In genomic region chr16:48901712-48902374, GRCh38 we compare ENCODE assay signal across 14 cellular contexts.
A peak's percentile ranks its signal among the peaks of the same experiment; 100 is the strongest.
DNase-seq lines count a peak whose midpoint lies in the region; ATAC-seq and TF ChIP-seq lines count a peak whose summit lies in the region.
"Had no signal": no experiment of that assay in that cellular context is flagged by ENCODE, and none has a peak within 500 bp of the region (broad histone marks: within the 10 kb centered on the region; RNA-seq: fewer than 3 reads in every experiment).

No MANE protein-coding gene starts in this region.

- no peaks in the 10 kb centered on the region for H3K36me3 ChIP-seq in upper lobe of left lung
- H3K36me3 ChIP-seq: thoracic aorta had no signal

- H3K27me3 Mint-ChIP-seq in nephron progenitor cell (ENCODE audit: low read depth, poor library complexity), result peaks cover 29% of the 10 kb centered on the region
- H3K27me3 Mint-ChIP-seq: activated CD4-positive, alpha-beta memory T cell treated with anti-CD3 and anti-CD28 coated beads, Interleukin-2, amount 10 ng/mL, durations not matched to agents 7 days and 5 days had no signal

- H3K4me1 ChIP-seq in upper lobe of left lung, result no peaks in the 10 kb centered on the region

- DNase-seq in DMS 273 (lab: John Stamatoyannopoulos, UW; ENCODE audit: unreplicated experiment) (peak; percentile 63), DMS 273 treated with DMSO at 0.1 percent for 48 hours (lab: John Stamatoyannopoulos, UW) (no peak), NCI-H1092 treated with DMSO at 0.1 percent for 48 hours (lab: John Stamatoyannopoulos, UW) (peak; percentile 50), astrocyte of the cerebellum (ENCODE audit: low read depth) (no peak), nephron progenitor cell (no peak), T1000 (lab: John Stamatoyannopoulos, UW) (no peak), upper lobe of left lung (no peak)
- DNase-seq: activated CD4-positive, alpha-beta memory T cell treated with anti-CD3 and anti-CD28 coated beads, Interleukin-2, amount 10 ng/mL, durations not matched to agents 7 days and 5 days; activated naive CD4-positive, alpha-beta T cell treated with anti-CD3 and anti-CD28 coated beads, Interleukin-2, amount 50 U/mL, for 16 hours; naive thymus-derived CD8-positive, alpha-beta T cell had no signal

- no peak overlapping the region for H3K4me3 ChIP-seq in astrocyte of the cerebellum (ENCODE audit: low read depth, low read length)
- H3K4me3 ChIP-seq in upper lobe of left lung, result no peak overlapping the region
- H3K4me3 ChIP-seq: thoracic aorta had no signal

- no peaks in the 10 kb centered on the region for H3K36me3 Mint-ChIP-seq in nephron progenitor cell (ENCODE audit: low read depth)
- H3K36me3 Mint-ChIP-seq: naive thymus-derived CD8-positive, alpha-beta T cell had no signal

- H3K4me3 Mint-ChIP-seq in nephron progenitor cell, result no peak overlapping the region
- H3K4me3 Mint-ChIP-seq: activated CD4-positive, alpha-beta memory T cell treated with anti-CD3 and anti-CD28 coated beads, Interleukin-2, amount 10 ng/mL, durations not matched to agents 7 days and 5 days; naive thymus-derived CD8-positive, alpha-beta T cell; T-helper 1 cell treated with Interleukin-12 subunit alpha and Interleukin-12 subunit beta and Interleukin-4 antibody, amounts not matched to agents 30 μg/mL and 1 μg/mL, for 36 hours had no signal

- H3K9me3 Mint-ChIP-seq in nephron progenitor cell, result no peaks in the 10 kb centered on the region

- H3K9me3 ChIP-seq in upper lobe of left lung, result no peaks in the 10 kb centered on the region
- H3K9me3 ChIP-seq: thoracic aorta had no signal

- no peaks in the 10 kb centered on the region for H3K27me3 ChIP-seq in upper lobe of left lung

- peaks cover 39% of the 10 kb centered on the region for H3K4me1 Mint-ChIP-seq in nephron progenitor cell
- H3K4me1 Mint-ChIP-seq: activated CD4-positive, alpha-beta memory T cell treated with anti-CD3 and anti-CD28 coated beads, Interleukin-2, amount 10 ng/mL, durations not matched to agents 7 days and 5 days; naive thymus-derived CD8-positive, alpha-beta T cell had no signal

- in situ Hi-C loops in astrocyte of the cerebellum (cut with HindIII; ENCODE audit: low sequenced_read_pairs), result no loop called here

- no peak for TF ChIP-seq EP300 in upper lobe of left lung (IDR thresholded peaks at IDR 0.05)

- WGBS in upper lobe of left lung, 2 donors, result 55 to 59% methylated on average over 9 of the region's 9 CpGs

- TF ChIP-seq POLR2A in upper lobe of left lung (IDR thresholded peaks at IDR 0.05), result no peak

- no peak for ATAC-seq in HG02973 (IDR thresholded peaks at IDR 0.05; ENCODE audit: unreplicated experiment)
- no peak for ATAC-seq in upper lobe of left lung (ENCODE audit: low FRiP score in 2 of 2)
- ATAC-seq: naive thymus-derived CD8-positive, alpha-beta T cell had no signal

- H3K27ac Mint-ChIP-seq in nephron progenitor cell, result no peak overlapping the region
- H3K27ac Mint-ChIP-seq: activated CD4-positive, alpha-beta memory T cell treated with anti-CD3 and anti-CD28 coated beads, Interleukin-2, amount 10 ng/mL, durations not matched to agents 7 days and 5 days; naive thymus-derived CD8-positive, alpha-beta T cell; T-helper 1 cell treated with Interleukin-12 subunit alpha and Interleukin-12 subunit beta and Interleukin-4 antibody, amounts not matched to agents 30 μg/mL and 1 μg/mL, for 36 hours had no signal

- TF ChIP-seq CTCF in astrocyte of the cerebellum (IDR thresholded peaks at IDR 0.05; ENCODE audit: low read depth, low read length, missing control alignments), result peak; percentile 19
- TF ChIP-seq CTCF in nephron progenitor cell (IDR thresholded peaks at IDR 0.05), result peak; percentile 26
- TF ChIP-seq CTCF in upper lobe of left lung (IDR thresholded peaks at IDR 0.05), result no peak

- H3K27ac ChIP-seq in upper lobe of left lung, result no peak overlapping the region
- H3K27ac ChIP-seq: 22Rv1, thoracic aorta had no signal

Comparison
In these comparisons a context has a peak if more than half of its experiments do, and no peak if none do; other contexts are left out.
1. DNase-seq: peak in DMS 273 (single experiment) and NCI-H1092 treated with DMSO at 0.1 percent for 48 hours (single experiment); none in DMS 273 treated with DMSO at 0.1 percent for 48 hours (single experiment), astrocyte of the cerebellum (single experiment), nephron progenitor cell (single experiment), T1000 (single experiment) and upper lobe of left lung (0 of 2).
2. CTCF ChIP-seq: peak in astrocyte of the cerebellum (single experiment) and nephron progenitor cell (single experiment); none in upper lobe of left lung (0 of 6).